8 cellular contexts compared by ENCODE assay signal in genomic region chr17:17682293-17682736, GRCh38. TPM values are rescaled to one million over a fixed set of nuclear protein-coding genes. Genes with fewer than 3 reads are reported as not detected.
DNase-seq lines count a peak whose midpoint lies in the region; ATAC-seq and TF ChIP-seq lines count a peak whose summit lies in the region.

No MANE protein-coding gene starts in this region.

- H3K36me3 Mint-ChIP-seq in activated naive CD8-positive, alpha-beta T cell treated with anti-CD3 and anti-CD28 coated beads for 36 hours, result peaks cover 2% of the 10 kb centered on the region

- peaks cover 38% of the 10 kb centered on the region for H3K4me1 Mint-ChIP-seq in activated naive CD8-positive, alpha-beta T cell treated with anti-CD3 and anti-CD28 coated beads for 36 hours

- no peaks in the 10 kb centered on the region for H3K9me3 Mint-ChIP-seq in activated naive CD8-positive, alpha-beta T cell treated with anti-CD3 and anti-CD28 coated beads for 36 hours

- ATAC-seq in HG02623 (IDR thresholded peaks at IDR 0.05; ENCODE audit: unreplicated experiment) (peak; percentile 38), psoas muscle (peak; percentile 46 to 64 (median 54))

- peak overlapping the region; percentile 94 for H3K27ac Mint-ChIP-seq in activated naive CD8-positive, alpha-beta T cell treated with anti-CD3 and anti-CD28 coated beads for 36 hours

- no peaks in the 10 kb centered on the region for H3K27me3 ChIP-seq in left ventricle myocardium inferior (ENCODE audit: low read depth)
- no peaks in the 10 kb centered on the region for H3K27me3 ChIP-seq in psoas muscle (ENCODE audit: insufficient read depth in 3 of 3, low read length in 2 of 3)

- H3K4me1 ChIP-seq in left ventricle myocardium inferior (peaks cover 65% of the 10 kb centered on the region), psoas muscle (peaks cover 17% of the 10 kb centered on the region)

- 1% methylated on average over 38 to 49 of the region's 49 CpGs for WGBS in psoas muscle, 3 donors

- H3K27ac ChIP-seq in left ventricle myocardium inferior (replicated peaks), result peak overlapping the region; percentile 92
- peak overlapping the region; percentile 79 for H3K27ac ChIP-seq in psoas muscle

- H3K36me3 ChIP-seq in left ventricle myocardium inferior (no peaks in the 10 kb centered on the region), psoas muscle (ENCODE audit: insufficient read depth in 1 of 2, low read depth in 1 of 2) (no peaks in the 10 kb centered on the region)

- H3K9me3 ChIP-seq in left ventricle myocardium inferior (replicated peaks) (no peaks in the 10 kb centered on the region), psoas muscle (no peaks in the 10 kb centered on the region)

- intact Hi-C loops in left ventricle myocardium inferior (cut with micrococcal nuclease), result no loop called here
- intact Hi-C loops in psoas muscle (cut with DNase I), result loop anchor here (5.0 to 10.0 kb wide), 3 partner anchors 92 to 352 kb away; partner anchors contain the start of genes ATPAF2 (in 1 of the 2) and GID4 (in 1 of the 2)

- H3K4me3 ChIP-seq in left ventricle myocardium inferior (peak overlapping the region; percentile 79), psoas muscle (peak overlapping the region; percentile 88)

- H3K4me3 Mint-ChIP-seq in activated naive CD8-positive, alpha-beta T cell treated with anti-CD3 and anti-CD28 coated beads for 36 hours, result peak overlapping the region; percentile 88

- peak; percentile 52 for TF ChIP-seq POLR2A in GM15510 (IDR thresholded peaks at IDR 0.05; ENCODE audit: borderline replicate concordance, extremely low read depth, insufficient read length)

- TF ChIP-seq CTCF in left ventricle myocardium inferior (IDR thresholded peaks at IDR 0.05; ENCODE audit: borderline replicate concordance) (peak; percentile 2), psoas muscle (IDR thresholded peaks at IDR 0.05) (no peak)

- DNase-seq in RKO (ENCODE audit: low spot score), result peak; percentile 66
- peak; percentile 74 for DNase-seq in activated naive CD8-positive, alpha-beta T cell treated with anti-CD3 and anti-CD28 coated beads for 36 hours
- peak; percentile 54 for DNase-seq in left ventricle myocardium inferior
- peak in 1 of 2 donors; percentile 55 for DNase-seq in psoas muscle
- no peak for DNase-seq in DMS114 treated with DMSO at 0.1 percent for 48 hours (lab: John Stamatoyannopoulos, UW; ENCODE audit: unreplicated experiment)
- DNase-seq in A172 (ENCODE audit: low spot score), result no peak

- H3K27me3 Mint-ChIP-seq in activated naive CD8-positive, alpha-beta T cell treated with anti-CD3 and anti-CD28 coated beads for 36 hours, result peaks cover 3% of the 10 kb centered on the region

RNA-seq across cellular contexts. Expression of gene RAI1, which starts 1.1 kb away (rescaled TPM):
- total RNA-seq in activated naive CD8-positive, alpha-beta T cell treated with anti-CD3 and anti-CD28 coated beads for 36 hours, result 10 to 100 TPM; 19.6 to 21.1 TPM
- total RNA-seq in left ventricle myocardium inferior (22.5 TPM), psoas muscle (1 to 10 TPM; 6.8 to 7.9 (median 7.2) TPM)
- 1 to 10 TPM; 4.0 to 9.0 (median 6.6) TPM for polyA plus RNA-seq in psoas muscle
- total RNA-seq in A172 (2014; rRNA removed; shearing (Covaris generic)), result 5.9 and 8.8 TPM in 2 replicates

Comparison
In these comparisons a context has a peak if more than half of its experiments do, and no peak if none do; other contexts are left out.
1. DNase-seq: peak in RKO (single experiment), activated naive CD8-positive, alpha-beta T cell treated with anti-CD3 and anti-CD28 coated beads for 36 hours (single experiment) and left ventricle myocardium inferior (single experiment); none in DMS114 treated with DMSO at 0.1 percent for 48 hours (single experiment) and A172 (single experiment).